ENCODE assay signal across 7 cellular contexts in the genomic region with DNA sequence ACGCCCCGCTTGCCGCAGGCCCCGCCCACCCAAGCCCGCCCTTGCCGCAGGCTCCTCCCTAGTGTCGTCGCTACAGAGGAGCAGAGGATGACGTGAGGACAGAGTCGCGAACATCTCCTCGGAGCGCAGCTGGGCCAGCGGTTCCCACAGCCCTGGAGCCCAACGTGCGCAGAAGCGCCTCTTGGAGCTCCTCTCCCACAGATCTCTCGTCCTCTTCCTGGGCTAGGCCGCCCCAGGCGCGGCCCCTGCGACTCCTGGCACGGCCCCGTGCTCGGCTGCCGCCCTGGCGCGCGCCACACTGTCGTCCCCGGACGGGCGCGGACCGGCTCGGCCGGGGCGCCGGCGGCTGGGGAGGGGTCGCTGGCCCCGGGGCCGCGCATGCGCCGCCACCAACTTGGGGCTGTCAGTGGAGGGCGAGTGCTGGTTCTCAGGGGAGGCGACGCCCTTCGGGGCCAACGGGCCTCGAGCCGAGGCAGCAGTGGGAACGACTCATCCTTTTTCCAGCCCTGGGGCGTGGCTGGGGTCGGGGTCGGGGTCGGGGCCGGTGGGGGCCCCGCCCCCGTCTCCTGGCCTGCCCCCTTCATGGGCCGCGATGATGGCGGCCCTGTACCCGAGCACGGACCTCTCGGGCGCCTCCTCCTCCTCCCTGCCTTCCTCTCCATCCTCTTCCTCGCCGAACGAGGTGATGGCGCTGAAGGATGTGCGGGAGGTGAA. TPM values are rescaled to one million over a fixed set of nuclear protein-coding genes. Genes with fewer than 3 reads are reported as not detected.
DNase-seq lines count a peak whose midpoint lies in the region; ATAC-seq and TF ChIP-seq lines count a peak whose summit lies in the region.

Gene TRPC1 (plus strand): TSS at position 67 of the 714 bp plus-strand sequence. CDS start 526 bp downstream, at position 593.

- H3F3A ChIP-seq in smooth muscle cell (ENCODE audit: low read depth) = no peaks in the 10 kb centered on the region

- H3K9ac ChIP-seq in mammary epithelial cell (ENCODE audit: insufficient read depth, low read length) (peak within 1 kb of the TSS; percentile 91), smooth muscle cell (ENCODE audit: low read depth) (peak within 1 kb of the TSS; percentile 60)

- CTCF ChIA-PET in mammary epithelial cell (lab: Charles Lee; ENCODE audit: low non-redundant PET) = no interaction called here

- peak within 1 kb of the TSS; percentile 73 to 99 (median 86) for H3K4me3 ChIP-seq in mammary epithelial cell (replicated peaks in 1 of 3; ENCODE audit: insufficient read depth in 1 of 3, low read depth in 2 of 3, low read length in 3 of 3)
- peak within 1 kb of the TSS; percentile 66 for H3K4me3 ChIP-seq in smooth muscle cell

- TF ChIP-seq CTCF in VCaP (conservative IDR thresholded peaks at IDR 0.05) = 0 out of 2 replicates have a peak, but pooled peaks have one; percentile 0
- TF ChIP-seq CTCF in mammary epithelial cell (conservative IDR thresholded peaks at IDR 0.05 in 1 of 2, IDR thresholded peaks at IDR 0.05 in 1 of 2; ENCODE audit: extremely low read depth in 1 of 2, insufficient read depth in 1 of 2, low read depth in 1 of 2, low read length in 2 of 2) = no peak
- TF ChIP-seq CTCF in smooth muscle cell (IDR thresholded peaks at IDR 0.05; ENCODE audit: borderline replicate concordance, insufficient read depth, poor library complexity, severe bottlenecking) = no peak

- peak within 1 kb of the TSS in 3 of 6 donors; percentile 61 to 84 (median 70) for H3K27ac Mint-ChIP-seq in immature natural killer cell

- intact Hi-C loops in mammary epithelial cell (cut with micrococcal nuclease) = loop anchor here (1.0 to 2.0 kb wide), 2 partner anchors 25 to 74 kb away; no protein-coding TSS in a partner anchor

- peak; percentile 82 for ATAC-seq in GM18517 (IDR thresholded peaks at IDR 0.05; ENCODE audit: unreplicated experiment)
- peak; percentile 96 for ATAC-seq in HG02943 (IDR thresholded peaks at IDR 0.05; ENCODE audit: low read depth, unreplicated experiment)

- H3K36me3 Mint-ChIP-seq in immature natural killer cell = no peaks in the 10 kb centered on the region

- H3K79me2 ChIP-seq in mammary epithelial cell (ENCODE audit: insufficient read depth, low read length) (peaks cover 30% of the 10 kb centered on the region), smooth muscle cell (ENCODE audit: low read depth) (peaks cover 31% of the 10 kb centered on the region)

- H3K4me1 Mint-ChIP-seq in immature natural killer cell = peaks cover 5 to 15% of the 10 kb centered on the region in 2 donors

- no peaks in the 10 kb centered on the region for H3K36me3 ChIP-seq in mammary epithelial cell (ENCODE audit: insufficient read depth, low read length)
- H3K36me3 ChIP-seq in smooth muscle cell (ENCODE audit: low read depth) = no peaks in the 10 kb centered on the region

- no TSS peak for BruUV-seq in mammary epithelial cell (replicated peaks; lab: Mats Ljungman, UMichigan)

- dilution Hi-C loops in mammary epithelial cell (cut with HindIII; ENCODE audit: low sequenced_read_pairs) = no loop called here

- H4K20me1 ChIP-seq in mammary epithelial cell (ENCODE audit: insufficient read depth, low read length) (no peaks in the 10 kb centered on the region), smooth muscle cell (ENCODE audit: low read depth) (no peaks in the 10 kb centered on the region)

- peaks cover 0 to 5% (median 0%) of the 10 kb centered on the region in 6 donors for H3K9me3 Mint-ChIP-seq in immature natural killer cell

- H3K4me3 Mint-ChIP-seq in immature natural killer cell = peak within 1 kb of the TSS; percentile 78 to 86 (median 83)

- H3K27me3 ChIP-seq in mammary epithelial cell (ENCODE audit: insufficient read depth, low read length) (no peaks in the 10 kb centered on the region), smooth muscle cell (ENCODE audit: low read depth) (no peaks in the 10 kb centered on the region)

- peak within 1 kb of the TSS; percentile 99 for H2AFZ ChIP-seq in mammary epithelial cell (ENCODE audit: low read depth, low read length)
- peak within 1 kb of the TSS; percentile 58 for H2AFZ ChIP-seq in smooth muscle cell (ENCODE audit: low read depth)

- in situ Hi-C loops in mammary epithelial cell (cut with MboI; ENCODE audit: low sequenced_read_pairs in 2 of 2) = no loop called here

- H3K4me2 ChIP-seq in mammary epithelial cell (ENCODE audit: insufficient read depth, low read depth, low read length) (peak within 1 kb of the TSS; percentile 98), smooth muscle cell (peak within 1 kb of the TSS; percentile 88)

- H3K4me1 ChIP-seq in mammary epithelial cell (ENCODE audit: insufficient read depth, low read length) (no peaks in the 10 kb centered on the region), smooth muscle cell (ENCODE audit: low read depth) (peaks cover 15% of the 10 kb centered on the region)

- peak; percentile 83 for DNase-seq in NCI-H2029 treated with DMSO at 0.1 percent for 48 hours (lab: John Stamatoyannopoulos, UW)
- peak; percentile 79 for DNase-seq in mammary epithelial cell
- DNase-seq in immature natural killer cell = peak; percentile 54 to 70 (median 66)
- DNase-seq in smooth muscle cell (lab: John Stamatoyannopoulos, UW; ENCODE audit: unreplicated experiment) = peak; percentile 54

- H3K27ac ChIP-seq in VCaP (peak within 1 kb of the TSS; percentile 80), mammary epithelial cell (ENCODE audit: insufficient read depth, low read depth, low read length) (peak within 1 kb of the TSS; percentile 79), smooth muscle cell (ENCODE audit: low read depth) (peak within 1 kb of the TSS; percentile 67)

- no peaks in the 10 kb centered on the region for H3K9me3 ChIP-seq in mammary epithelial cell (replicated peaks; ENCODE audit: insufficient read depth, low read length)
- H3K9me3 ChIP-seq in smooth muscle cell (replicated peaks; ENCODE audit: low read depth) = no peaks in the 10 kb centered on the region

- peaks cover 7 to 24% (median 24%) of the 10 kb centered on the region in 3 donors for H3K27me3 Mint-ChIP-seq in immature natural killer cell (ENCODE audit: low read depth in 3 of 3)

- WGBS in mammary epithelial cell (ENCODE audit: low coverage, missing lambda C conversion rate) = 0% methylated on average over 3 of the region's 73 CpGs
- 2% methylated on average over 54 of the region's 73 CpGs for WGBS in smooth muscle cell (ENCODE audit: low lambda C conversion rate)

RNA-seq across cellular contexts. Expression of gene TRPC1, which starts in this region (rescaled TPM):
- total RNA-seq in mammary epithelial cell = 10 to 100 TPM; 15.7 to 26.8 TPM
- polyA plus RNA-seq in mammary epithelial cell = 6.9 TPM
- polyA minus RNA-seq in mammary epithelial cell = 23.2 TPM
- not detected for polyA plus RNA-seq in immature natural killer cell
- total RNA-seq in smooth muscle cell = 26.8 and 36.5 TPM in 2 replicates
- polyA plus RNA-seq in smooth muscle cell = 3.5 and 6.2 TPM in 2 replicates

Comparison
In these comparisons a context has a peak if more than half of its experiments do, and no peak if none do; other contexts are left out.
1. Peak in every context shown above with its lines: DNase-seq, ATAC-seq, H3K4me3 ChIP-seq and H3K27ac ChIP-seq.
2. Peak in DNase-seq in immature natural killer cell; RNA of the gene not detected or under 1 TPM.